20 cellular contexts compared by ENCODE assay signal in genomic region chr20:47480705-47481104, GRCh38. TPM values are rescaled to one million over a fixed set of nuclear protein-coding genes. Genes with fewer than 3 reads are reported as not detected.
DNase-seq lines count a peak whose midpoint lies in the region; ATAC-seq, FAIRE-seq and TF ChIP-seq lines count a peak whose summit lies in the region.
"Had no signal": no experiment of that assay in that cellular context is flagged by ENCODE, and none has a peak within 500 bp of the region (broad histone marks: within the 10 kb centered on the region; RNA-seq: fewer than 3 reads in every experiment).

No MANE protein-coding gene starts in this region.

- H2AFZ ChIP-seq in HepG2 (ENCODE audit: low read length) (no peak overlapping the region), SU-DHL-6 (ENCODE audit: low read depth, low read length, severe bottlenecking) (no peak overlapping the region)
- H2AFZ ChIP-seq: GM23248 had no signal

- no peaks in the 10 kb centered on the region for H3K4me1 Mint-ChIP-seq in central memory CD8-positive, alpha-beta T cell
- peaks cover 43 to 67% of the 10 kb centered on the region in 2 donors for H3K4me1 Mint-ChIP-seq in stimulated activated naive B cell treated with anti-CD40 and anti-IgM and Interleukin-4, amounts not matched to agents 10 μg/mL and 1 μg/mL and 100 μg/mL, for 72 hours

- TF ChIP-seq CTCF in HepG2 (CRISPR knock-in tag; IDR thresholded peaks at IDR 0.05) (no peak), right lobe of liver (IDR thresholded peaks at IDR 0.05) (no peak), SU-DHL-6 (IDR thresholded peaks at IDR 0.05; ENCODE audit: insufficient read depth, low read length, poor library complexity, severe bottlenecking) (no peak), colonic mucosa (IDR thresholded peaks at IDR 0.05) (no peak)

- no peak overlapping the region for H3K27ac ChIP-seq in HepG2 (ENCODE audit: extremely low read length, insufficient read depth, low read length)
- H3K27ac ChIP-seq in right lobe of liver = no peak overlapping the region
- H3K27ac ChIP-seq in SU-DHL-6 (ENCODE audit: low read depth, low read length) = peak overlapping the region; percentile 98
- no peak overlapping the region for H3K27ac ChIP-seq in colonic mucosa
- H3K27ac ChIP-seq: GM23248, HL-60, KMS-11 had no signal

- H3K4me3 Mint-ChIP-seq in central memory CD8-positive, alpha-beta T cell = no peak overlapping the region
- H3K4me3 Mint-ChIP-seq in stimulated activated naive B cell treated with anti-CD40 and anti-IgM and Interleukin-4, amounts not matched to agents 10 μg/mL and 1 μg/mL and 100 μg/mL, for 72 hours = peak overlapping the region in 1 of 2 donors; percentile 3
- H3K4me3 Mint-ChIP-seq: CD4-positive, CD25-positive, alpha-beta regulatory T cell had no signal

- peaks cover 24% of the 10 kb centered on the region for H3K4me1 ChIP-seq in HepG2 (ENCODE audit: insufficient read depth, low read length)
- H3K4me1 ChIP-seq in right lobe of liver = no peaks in the 10 kb centered on the region
- H3K4me1 ChIP-seq in colonic mucosa = no peaks in the 10 kb centered on the region
- H3K4me1 ChIP-seq: HAP-1 had no signal

- TF ChIP-seq POLR2A in HepG2 (IDR thresholded peaks at IDR 0.05; ENCODE audit: insufficient read depth in 1 of 2, low read depth in 2 of 2, low read length in 2 of 2) (no peak), right lobe of liver (IDR thresholded peaks at IDR 0.05) (no peak)

- H3K36me3 ChIP-seq in HepG2 (replicated peaks in 1 of 2; ENCODE audit: control insufficient read depth in 1 of 2, insufficient read depth in 2 of 2, low read length in 2 of 2) = no peaks in the 10 kb centered on the region
- H3K36me3 ChIP-seq in right lobe of liver = no peaks in the 10 kb centered on the region
- no peaks in the 10 kb centered on the region for H3K36me3 ChIP-seq in SU-DHL-6 (ENCODE audit: low read length)
- no peaks in the 10 kb centered on the region for H3K36me3 ChIP-seq in colonic mucosa
- H3K36me3 ChIP-seq: HAP-1 had no signal

- H3F3A ChIP-seq in SU-DHL-6 (ENCODE audit: insufficient read depth) = peaks cover 55% of the 10 kb centered on the region

- TF ChIP-seq RAD21 in HepG2 (CRISPR knock-in tag; IDR thresholded peaks at IDR 0.05) = no peak

- H3K79me2 ChIP-seq in HepG2 (ENCODE audit: insufficient read depth, low read length) = no peaks in the 10 kb centered on the region
- no peaks in the 10 kb centered on the region; the same call in 1 of the 2 replicates for H3K79me2 ChIP-seq in SU-DHL-6 (ENCODE audit: insufficient read depth, low read length)

- no peak for FAIRE-seq in HepG2 (lab: Jason Lieb, UNC)

- H4K20me1 ChIP-seq in HepG2 (ENCODE audit: insufficient read depth, low read length) = no peaks in the 10 kb centered on the region
- H4K20me1 ChIP-seq in SU-DHL-6 (ENCODE audit: low read depth, low read length) = no peaks in the 10 kb centered on the region

- CTCF ChIA-PET in HepG2 (lab: Yijun Ruan, JAX; ENCODE audit: low intra/inter-chr PET ratio, low total read pairs) = no interaction called here

- H3K9me3 Mint-ChIP-seq in central memory CD8-positive, alpha-beta T cell = no peaks in the 10 kb centered on the region
- no peaks in the 10 kb centered on the region for H3K9me3 Mint-ChIP-seq in stimulated activated naive B cell treated with anti-CD40 and anti-IgM and Interleukin-4, amounts not matched to agents 10 μg/mL and 1 μg/mL and 100 μg/mL, for 72 hours
- H3K9me3 Mint-ChIP-seq: CD4-positive, CD25-positive, alpha-beta regulatory T cell had no signal

- H3K27ac Mint-ChIP-seq in central memory CD8-positive, alpha-beta T cell (ENCODE audit: low read depth) = peak overlapping the region; percentile 70
- H3K27ac Mint-ChIP-seq in stimulated activated naive B cell treated with anti-CD40 and anti-IgM and Interleukin-4, amounts not matched to agents 10 μg/mL and 1 μg/mL and 100 μg/mL, for 72 hours = peak overlapping the region; percentile 14

- intact Hi-C loops in HepG2 (cut with micrococcal nuclease; ENCODE audit: unreplicated experiment) (no loop called here), right lobe of liver (cut with DNase I) (no loop called here), colonic mucosa (cut with DNase I) (no loop called here)

- no peak for TF ChIP-seq EP300 in HepG2 (IDR thresholded peaks at IDR 0.05; ENCODE audit: low read depth in 2 of 2, low read length in 2 of 2)
- no peak for TF ChIP-seq EP300 in HepG2 (CRISPR knock-in tag; IDR thresholded peaks at IDR 0.05; ENCODE audit: borderline replicate concordance)

- no peaks in the 10 kb centered on the region for H3K27me3 ChIP-seq in HepG2 (ENCODE audit: control insufficient read depth in 1 of 2, insufficient read depth in 2 of 2, low read length in 2 of 2)
- no peaks in the 10 kb centered on the region for H3K27me3 ChIP-seq in right lobe of liver
- no peaks in the 10 kb centered on the region for H3K27me3 ChIP-seq in SU-DHL-6 (ENCODE audit: low read length)
- no peaks in the 10 kb centered on the region for H3K27me3 ChIP-seq in colonic mucosa

- no peaks in the 10 kb centered on the region for H3K27me3 Mint-ChIP-seq in central memory CD8-positive, alpha-beta T cell
- H3K27me3 Mint-ChIP-seq in stimulated activated naive B cell treated with anti-CD40 and anti-IgM and Interleukin-4, amounts not matched to agents 10 μg/mL and 1 μg/mL and 100 μg/mL, for 72 hours = no peaks in the 10 kb centered on the region
- H3K27me3 Mint-ChIP-seq: CD4-positive, CD25-positive, alpha-beta regulatory T cell had no signal

- BruUV-seq in HepG2 (replicated peaks; lab: Mats Ljungman, UMichigan) = no TSS peak

- H3K9me3 ChIP-seq in HepG2 (ENCODE audit: low read length) (no peaks in the 10 kb centered on the region), right lobe of liver (no peaks in the 10 kb centered on the region), SU-DHL-6 (ENCODE audit: insufficient read depth, low read length) (no peaks in the 10 kb centered on the region), colonic mucosa (no peaks in the 10 kb centered on the region)
- H3K9me3 ChIP-seq: HAP-1 had no signal

- POLR2A ChIA-PET in HepG2 (lab: Yijun Ruan, JAX) = no interaction called here

- DNase-seq in HepG2 (ENCODE audit: low spot score) = no peak
- no peak for DNase-seq in right lobe of liver
- DNase-seq in central memory CD8-positive, alpha-beta T cell (ENCODE audit: low spot score in 2 of 2) = no peak
- DNase-seq in stimulated activated naive B cell treated with anti-CD40 and anti-IgM and Interleukin-4, amounts not matched to agents 10 μg/mL and 1 μg/mL and 100 μg/mL, for 72 hours = no peak
- no peak for DNase-seq in colonic mucosa
- no peak for DNase-seq in GOT3 (lab: John Stamatoyannopoulos, UW)
- DNase-seq: CD4-positive, CD25-positive, alpha-beta regulatory T cell; GM23248; NCI-H1092 treated with DMSO at 0.1 percent for 48 hours; NCI-H1436 treated with DMSO at 0.1 percent for 48 hours; NCI-H1930; NCI-H2227 treated with DMSO at 0.1 percent for 48 hours; NCI-H510A; NCI-H748 treated with DMSO at 0.1 percent for 48 hours had no signal

- in situ Hi-C loops in HepG2 (cut with HindIII; ENCODE audit: extremely low pct_ligation_motif_present, low pct_unique_long_range_greater_than_20kb) = no loop called here

- no peaks in the 10 kb centered on the region for H3K36me3 Mint-ChIP-seq in central memory CD8-positive, alpha-beta T cell (ENCODE audit: insufficient read depth)
- H3K36me3 Mint-ChIP-seq in stimulated activated naive B cell treated with anti-CD40 and anti-IgM and Interleukin-4, amounts not matched to agents 10 μg/mL and 1 μg/mL and 100 μg/mL, for 72 hours = peaks cover 0 to 1% of the 10 kb centered on the region in 2 donors
- H3K36me3 Mint-ChIP-seq: CD4-positive, CD25-positive, alpha-beta regulatory T cell had no signal

- H3K4me2 ChIP-seq in HepG2 (ENCODE audit: low read depth, low read length) (no peak overlapping the region), SU-DHL-6 (ENCODE audit: low read depth, low read length, poor library complexity, severe bottlenecking) (no peak overlapping the region)
- H3K4me2 ChIP-seq: KMS-11 had no signal

- H3K4me3 ChIP-seq in HepG2 (replicated peaks in 1 of 3; ENCODE audit: insufficient read depth in 1 of 3, low read depth in 2 of 3, low read length in 3 of 3) = no peak overlapping the region
- H3K4me3 ChIP-seq in right lobe of liver = no peak overlapping the region
- no peak overlapping the region for H3K4me3 ChIP-seq in SU-DHL-6 (ENCODE audit: insufficient read depth, low read length, poor library complexity, severe bottlenecking)
- H3K4me3 ChIP-seq in colonic mucosa = no peak overlapping the region
- H3K4me3 ChIP-seq: GM23248, HAP-1 had no signal

- no peaks in the 10 kb centered on the region for H3K9me2 ChIP-seq in SU-DHL-6 (replicated peaks; ENCODE audit: insufficient read depth, low read length)

- H3K9ac ChIP-seq in HepG2 (ENCODE audit: insufficient read depth, low read depth, low read length) (no peak overlapping the region), SU-DHL-6 (ENCODE audit: low read length) (no peak overlapping the region), colonic mucosa (ENCODE audit: low read depth in 2 of 2, low read length in 2 of 2) (no peak overlapping the region)
- H3K9ac ChIP-seq: GM23248, KMS-11 had no signal

- ATAC-seq in HepG2 (no peak), right lobe of liver (no peak), GM21786 (IDR thresholded peaks at IDR 0.05; ENCODE audit: unreplicated experiment) (no peak)
- ATAC-seq in central memory CD8-positive, alpha-beta T cell (replicated peaks; ENCODE audit: extremely low read depth, poor library complexity, severe bottlenecking) = no peak
- no peak for ATAC-seq in stimulated activated naive B cell treated with anti-CD40 and anti-IgM and Interleukin-4, amounts not matched to agents 10 μg/mL and 1 μg/mL and 100 μg/mL, for 72 hours (replicated peaks)
- ATAC-seq: Panc1 had no signal

RNA-seq across cellular contexts. Expression of gene NCOA3, which starts 21.0 kb away (rescaled TPM):
- 56.8 and 76.2 TPM in 2 replicates for total RNA-seq in HepG2 (2016; rRNA removed; fragmentation: Illumina TruSeq; extraction: Trizol)
- total RNA-seq in HepG2 (2016; cell fraction: cytosol; rRNA removed; fragmentation: Illumina TruSeq; extraction: Trizol; ENCODE audit: low read depth) = 30.2 and 36.5 TPM in 2 replicates
- total RNA-seq in HepG2 (2016; cell fraction: insoluble cytoplasmic fraction; rRNA removed; fragmentation: Illumina TruSeq; extraction: Trizol) = 56.0 and 74.0 TPM in 2 replicates
- 34.2 and 36.7 TPM in 2 replicates for total RNA-seq in HepG2 (2016; cell fraction: membrane; rRNA removed; fragmentation: Illumina TruSeq; extraction: Trizol)
- 59.3 and 64.3 TPM in 2 replicates for total RNA-seq in HepG2 (2016; cell fraction: nucleus; rRNA removed; fragmentation: Illumina TruSeq; extraction: Trizol)
- polyA plus RNA-seq in HepG2 (2011; rRNA removed) = 25.0 and 35.0 TPM in 2 replicates
- 17.2 and 18.9 TPM in 2 replicates for polyA plus RNA-seq in HepG2 (2011; cell fraction: cytosol; rRNA removed)
- 36.9 and 40.6 TPM in 2 replicates for polyA plus RNA-seq in HepG2 (2011; cell fraction: nucleus; rRNA removed)
- polyA plus RNA-seq in HepG2 (2012) = 22.6 and 26.9 TPM in 2 replicates
- polyA plus RNA-seq in HepG2 (2016; cell fraction: cytosol; fragmentation: Illumina TruSeq; extraction: Trizol; ENCODE audit: low read depth) = 2.0 and 2.4 TPM in 2 replicates
- 40.1 and 40.4 TPM in 2 replicates for polyA plus RNA-seq in HepG2 (2016; cell fraction: insoluble cytoplasmic fraction; fragmentation: Illumina TruSeq; extraction: Trizol; ENCODE audit: low read depth)
- polyA plus RNA-seq in HepG2 (2016; cell fraction: membrane; fragmentation: Illumina TruSeq; extraction: Trizol; ENCODE audit: low read depth) = 5.5 and 5.7 TPM in 2 replicates
- 53.5 and 57.7 TPM in 2 replicates for polyA plus RNA-seq in HepG2 (2016; cell fraction: nucleus; fragmentation: Illumina TruSeq; extraction: Trizol; ENCODE audit: insufficient read depth, low read depth)
- polyA minus RNA-seq in HepG2 (2011; rRNA and poly(A)+ RNA removed; ENCODE audit: low replicate concordance) = 49.8 and 56.6 TPM in 2 replicates
- 41.6 and 42.5 TPM in 2 replicates for polyA minus RNA-seq in HepG2 (2011; cell fraction: cytosol; rRNA and poly(A)+ RNA removed)
- polyA minus RNA-seq in HepG2 (2011; cell fraction: nucleus; rRNA and poly(A)+ RNA removed) = 75.8 and 76.3 TPM in 2 replicates
- 10 to 100 TPM; 11.2 to 15.1 (median 13.8) TPM for total RNA-seq in right lobe of liver
- 10 to 100 TPM; 17.1 to 24.2 TPM for total RNA-seq in colonic mucosa
